22 cellular contexts compared by ENCODE assay signal in genomic region chr2:24207359-24207758, GRCh38. TPM values are rescaled to one million over a fixed set of nuclear protein-coding genes. Genes with fewer than 3 reads are reported as not detected.
"Had no signal": no experiment of that assay in that cellular context is flagged by ENCODE, and none has a peak within 500 bp of the region (broad histone marks: within the 10 kb centered on the region; RNA-seq: fewer than 3 reads in every experiment).

No MANE protein-coding gene starts in this region.

- H3K4me1 ChIP-seq: heart left ventricle, stomach had no signal

- H3K27me3 ChIP-seq: heart left ventricle, neutrophil, ovary, stomach had no signal

- H3K27ac ChIP-seq: coronary artery, heart left ventricle, neutrophil, ovary, stomach, thoracic aorta had no signal

- H3K9me3 ChIP-seq: heart left ventricle, neutrophil, ovary, stomach, thoracic aorta had no signal

- H3K4me3 ChIP-seq: coronary artery, heart left ventricle, ovary, stomach, thoracic aorta had no signal

- ATAC-seq: heart left ventricle, left colon, left ventricle myocardium superior had no signal

- DNase-seq: effector CD4-positive, alpha-beta T cell; endodermal cell; erythroblast; heart left ventricle; hippocampal formation; left colon; left ventricle myocardium superior; mesendoderm; naive B cell; ovary; right cardiac atrium; small intestine; stimulated activated CD4-positive, alpha-beta T cell treated with anti-CD3 and anti-CD28 coated beads, Interleukin-12 subunit alpha, Interleukin-12 subunit beta, amount 100 ng/mL, for 4 hours; stimulated activated naive CD4-positive, alpha-beta T cell; stomach; substantia nigra; trophoblast cell had no signal

- H3K4me1 Mint-ChIP-seq: endodermal cell had no signal

- H3K36me3 ChIP-seq: ovary had no signal

- H3K4me3 Mint-ChIP-seq: endodermal cell, naive B cell, nephron had no signal

- H3K27me3 Mint-ChIP-seq: naive B cell had no signal

- H3K9me3 Mint-ChIP-seq: endodermal cell, naive B cell, nephron had no signal

- H3K27ac Mint-ChIP-seq: endodermal cell, nephron had no signal

RNA-seq across cellular contexts. Expression of gene FAM228A, which starts 32.5 kb away (rescaled TPM):
- total RNA-seq: glomerular endothelial cell, left colon had no signal
